25 cellular contexts compared by ENCODE assay signal in the genomic region with DNA sequence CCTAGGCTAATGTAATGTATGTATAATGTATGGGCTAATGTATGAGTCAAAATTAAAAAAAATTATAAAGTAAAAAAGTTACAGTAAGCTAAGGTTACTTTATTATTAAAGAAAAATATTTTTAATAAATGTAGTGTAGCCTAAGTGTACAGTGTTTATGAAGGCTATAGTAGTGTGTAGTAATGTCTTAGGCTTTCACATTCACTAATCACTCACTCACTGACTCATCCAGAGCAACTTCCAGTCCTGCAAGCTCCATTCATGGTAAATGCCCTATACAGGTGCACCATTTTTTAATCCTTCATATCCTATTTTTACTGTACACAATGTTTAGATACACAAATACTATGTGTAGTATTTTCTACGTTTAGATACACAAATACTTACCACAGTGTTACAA. TPM values are rescaled to one million over a fixed set of nuclear protein-coding genes. Genes with fewer than 3 reads are reported as not detected.
DNase-seq lines count a peak whose midpoint lies in the region; ATAC-seq and TF ChIP-seq lines count a peak whose summit lies in the region.
"Had no signal": no experiment of that assay in that cellular context is flagged by ENCODE, and none has a peak within 500 bp of the region (broad histone marks: within the 10 kb centered on the region; RNA-seq: fewer than 3 reads in every experiment).

No MANE protein-coding gene starts in this region.

- no peaks in the 10 kb centered on the region for H3K27me3 ChIP-seq in mammary epithelial cell (ENCODE audit: insufficient read depth, low read length)
- H3K27me3 ChIP-seq in breast epithelium: no peaks in the 10 kb centered on the region
- no peaks in the 10 kb centered on the region for H3K27me3 ChIP-seq in PC-3 (ENCODE audit: low read length)
- H3K27me3 ChIP-seq: BLaER1 had no signal

- H3K9me2 ChIP-seq in PC-3 (replicated peaks; ENCODE audit: low read length): no peaks in the 10 kb centered on the region
- H3K9me2 ChIP-seq: SK-N-SH had no signal

- CTCF ChIA-PET in mammary epithelial cell (lab: Charles Lee; ENCODE audit: low non-redundant PET): interaction anchor here (0.6 kb wide), 1 partner anchor 756 kb away, joined by 4 read pairs; no protein-coding TSS in a partner anchor
- CTCF ChIA-PET in PC-3 (lab: Charles Lee): no interaction called here

- no peaks in the 10 kb centered on the region for H3K36me3 ChIP-seq in mammary epithelial cell (ENCODE audit: insufficient read depth, low read length)
- H3K36me3 ChIP-seq in breast epithelium: no peaks in the 10 kb centered on the region
- H3K36me3 ChIP-seq in PC-3 (ENCODE audit: low read depth, low read length): no peaks in the 10 kb centered on the region; the same call in 1 of the 2 replicates
- H3K36me3 ChIP-seq: BLaER1, HAP-1 had no signal

- H3K4me2 ChIP-seq in mammary epithelial cell (ENCODE audit: insufficient read depth, low read depth, low read length) (no peak overlapping the region), PC-3 (ENCODE audit: low read length) (no peak overlapping the region)
- H3K4me2 ChIP-seq: BLaER1, SK-N-SH had no signal

- intact Hi-C loops in mammary epithelial cell (cut with micrococcal nuclease): no loop called here
- intact Hi-C loops in breast epithelium (cut with DNase I; ENCODE audit: low total_unique reads): no loop called here
- intact Hi-C loops in PC-3 (cut with micrococcal nuclease): no loop called here
- intact Hi-C loops in lower leg skin (cut with DNase I; ENCODE audit: low total_unique reads): no loop called here

- BruUV-seq in mammary epithelial cell (replicated peaks; lab: Mats Ljungman, UMichigan): no TSS peak
- no TSS peak for BruUV-seq in PC-3 (replicated peaks; lab: Mats Ljungman, UMichigan)

- H3K9me3 ChIP-seq in mammary epithelial cell (replicated peaks; ENCODE audit: insufficient read depth, low read length) (no peaks in the 10 kb centered on the region), breast epithelium (no peaks in the 10 kb centered on the region), PC-3 (ENCODE audit: low read length) (no peaks in the 10 kb centered on the region)
- H3K9me3 ChIP-seq: HAP-1, SK-N-SH had no signal

- H4K20me1 ChIP-seq in mammary epithelial cell (ENCODE audit: insufficient read depth, low read length) (no peaks in the 10 kb centered on the region), PC-3 (ENCODE audit: low read length) (no peaks in the 10 kb centered on the region)
- H4K20me1 ChIP-seq: BLaER1 had no signal

- TF ChIP-seq CTCF in mammary epithelial cell (conservative IDR thresholded peaks at IDR 0.05 in 1 of 2, IDR thresholded peaks at IDR 0.05 in 1 of 2; ENCODE audit: extremely low read depth in 1 of 2, insufficient read depth in 1 of 2, low read depth in 1 of 2, low read length in 2 of 2) (no peak), breast epithelium (IDR thresholded peaks at IDR 0.05) (no peak), PC-3 (conservative IDR thresholded peaks at IDR 0.05; ENCODE audit: low read depth, low read length) (no peak), epithelial cell of esophagus (IDR thresholded peaks at IDR 0.05; ENCODE audit: insufficient read depth, low read depth, low read length, missing control alignments) (no peak), lower leg skin (IDR thresholded peaks at IDR 0.05) (no peak)

- POLR2A ChIA-PET in PC-3 (lab: Charles Lee; ENCODE audit: unreplicated experiment): no interaction called here

- WGBS in mammary epithelial cell (ENCODE audit: low coverage, missing lambda C conversion rate): 68% methylated on average over 1 of the region's 1 CpG
- 73 to 86% methylated on average over 1 of the region's 1 CpG for WGBS in lower leg skin, 2 donors

- H3K4me3 ChIP-seq in mammary epithelial cell (replicated peaks in 1 of 3; ENCODE audit: insufficient read depth in 1 of 3, low read depth in 2 of 3, low read length in 3 of 3) (no peak overlapping the region), breast epithelium (no peak overlapping the region), PC-3 (ENCODE audit: low read length) (no peak overlapping the region), epithelial cell of esophagus (ENCODE audit: low read length) (no peak overlapping the region), lower leg skin (ENCODE audit: low read depth, poor library complexity, severe bottlenecking) (no peak overlapping the region)
- H3K4me3 ChIP-seq: BLaER1, HAP-1 had no signal

- H3K4me1 ChIP-seq in mammary epithelial cell (ENCODE audit: insufficient read depth, low read length) (no peaks in the 10 kb centered on the region), breast epithelium (no peaks in the 10 kb centered on the region), PC-3 (ENCODE audit: insufficient read depth, low read length) (peaks cover 18% of the 10 kb centered on the region)
- H3K4me1 ChIP-seq: BLaER1 had no signal

- H2AFZ ChIP-seq in mammary epithelial cell (ENCODE audit: low read depth, low read length) (no peak overlapping the region), PC-3 (ENCODE audit: low read length) (no peak overlapping the region)

- H3K79me2 ChIP-seq in mammary epithelial cell (ENCODE audit: insufficient read depth, low read length) (no peaks in the 10 kb centered on the region), PC-3 (ENCODE audit: low read length) (no peaks in the 10 kb centered on the region)

- H3K27ac ChIP-seq in mammary epithelial cell (ENCODE audit: insufficient read depth, low read depth, low read length) (no peak overlapping the region), breast epithelium (no peak overlapping the region), PC-3 (ENCODE audit: low read length) (no peak overlapping the region)
- H3K27ac ChIP-seq: BLaER1, HL-60, RWPE1 had no signal

- no peaks in the 10 kb centered on the region for H3F3A ChIP-seq in PC-3 (ENCODE audit: low read length, unreplicated experiment)

- TF ChIP-seq POLR2A in breast epithelium (IDR thresholded peaks at IDR 0.05) (no peak), lower leg skin (IDR thresholded peaks at IDR 0.05) (no peak)

- DNase-seq in mammary epithelial cell (peak; percentile 24), breast epithelium (ENCODE audit: low spot score in 2 of 2) (no peak), PC-3 (peak; percentile 43), epithelial cell of esophagus (ENCODE audit: low read depth) (peak; percentile 74), NCI-H2029 treated with DMSO at 0.1 percent for 48 hours (lab: John Stamatoyannopoulos, UW) (no peak), lower leg skin (ENCODE audit: low spot score in 2 of 2) (no peak), DMS153 treated with DMSO at 0.1 percent for 48 hours (lab: John Stamatoyannopoulos, UW; ENCODE audit: unreplicated experiment) (no peak)
- DNase-seq: CD4-positive, CD25-positive, alpha-beta regulatory T cell; DMS153; GOT3; NCI-H1048; NCI-H1417; NCI-H1694; NCI-H2081; NCI-H2227 treated with DMSO at 0.1 percent for 48 hours; NCI-H526 treated with DMSO at 0.1 percent for 48 hours; SIG-M5; SK-N-SH had no signal

- H3K9ac ChIP-seq in mammary epithelial cell (ENCODE audit: insufficient read depth, low read length) (no peak overlapping the region), PC-3 (ENCODE audit: low read length) (no peak overlapping the region)
- H3K9ac ChIP-seq: BLaER1, SK-N-SH had no signal

- no peak for ATAC-seq in PC-3

- dilution Hi-C loops in mammary epithelial cell (cut with HindIII; ENCODE audit: low sequenced_read_pairs): no loop called here

- in situ Hi-C loops in mammary epithelial cell (cut with MboI; ENCODE audit: low sequenced_read_pairs in 2 of 2): no loop called here

RNA-seq across cellular contexts. Expression of a gene that starts 1.8 kb away (rescaled TPM):
- not detected for total RNA-seq in mammary epithelial cell
- polyA plus RNA-seq in mammary epithelial cell: not detected
- not detected for polyA minus RNA-seq in mammary epithelial cell
- total RNA-seq in breast epithelium: under 1 TPM in 2 of 3 donors, not detected in 1; under 0.01 to 0.16 TPM
- total RNA-seq in PC-3 (2014; rRNA removed): 0.06 and 0.07 TPM in 2 replicates
- under 1 TPM in 1 of 4 donors, not detected in 3; 0.32 TPM for total RNA-seq in lower leg skin
- total RNA-seq: NCI-H460 had no signal
- polyA plus RNA-seq: AG04450, SK-N-SH had no signal

RNA-seq across cellular contexts. Expression of a gene that starts 15.0 kb away (rescaled TPM):
- not detected for total RNA-seq in mammary epithelial cell
- not detected for polyA plus RNA-seq in mammary epithelial cell
- polyA minus RNA-seq in mammary epithelial cell: not detected
- total RNA-seq in breast epithelium: not detected
- total RNA-seq in PC-3 (2014; rRNA removed): not detected in 2 replicates
- not detected for total RNA-seq in lower leg skin
- total RNA-seq: CD4-positive, CD25-positive, alpha-beta regulatory T cell; G401; NCI-H460 had no signal
- polyA plus RNA-seq: AG04450; CD4-positive, CD25-positive, alpha-beta regulatory T cell; SK-N-SH had no signal

RNA-seq across cellular contexts. Expression of a gene that starts 42.8 kb away (rescaled TPM):
- total RNA-seq in mammary epithelial cell: 1 to 10 TPM; 5.5 to 8.7 TPM
- 4.0 TPM for polyA plus RNA-seq in mammary epithelial cell
- polyA minus RNA-seq in mammary epithelial cell: not detected
- 10 to 100 TPM; 16.2 to 35.7 (median 16.4) TPM for total RNA-seq in breast epithelium
- total RNA-seq in PC-3 (2014; rRNA removed): 1.2 and 2.6 TPM in 2 replicates
- 10 to 100 TPM in 2 of 4 donors, 1 to 10 TPM in 2; 7.6 to 11.8 (median 10.3) TPM for total RNA-seq in lower leg skin

Comparison
In these comparisons a context has a peak if more than half of its experiments do, and no peak if none do; other contexts are left out.
1. DNase-seq: peak in mammary epithelial cell (single experiment), PC-3 (single experiment) and epithelial cell of esophagus (single experiment); none in breast epithelium (0 of 2), NCI-H2029 treated with DMSO at 0.1 percent for 48 hours (single experiment), lower leg skin (0 of 2) and DMS153 treated with DMSO at 0.1 percent for 48 hours (single experiment).